ENCODE assay signal across 10 cellular contexts in the genomic region with DNA sequence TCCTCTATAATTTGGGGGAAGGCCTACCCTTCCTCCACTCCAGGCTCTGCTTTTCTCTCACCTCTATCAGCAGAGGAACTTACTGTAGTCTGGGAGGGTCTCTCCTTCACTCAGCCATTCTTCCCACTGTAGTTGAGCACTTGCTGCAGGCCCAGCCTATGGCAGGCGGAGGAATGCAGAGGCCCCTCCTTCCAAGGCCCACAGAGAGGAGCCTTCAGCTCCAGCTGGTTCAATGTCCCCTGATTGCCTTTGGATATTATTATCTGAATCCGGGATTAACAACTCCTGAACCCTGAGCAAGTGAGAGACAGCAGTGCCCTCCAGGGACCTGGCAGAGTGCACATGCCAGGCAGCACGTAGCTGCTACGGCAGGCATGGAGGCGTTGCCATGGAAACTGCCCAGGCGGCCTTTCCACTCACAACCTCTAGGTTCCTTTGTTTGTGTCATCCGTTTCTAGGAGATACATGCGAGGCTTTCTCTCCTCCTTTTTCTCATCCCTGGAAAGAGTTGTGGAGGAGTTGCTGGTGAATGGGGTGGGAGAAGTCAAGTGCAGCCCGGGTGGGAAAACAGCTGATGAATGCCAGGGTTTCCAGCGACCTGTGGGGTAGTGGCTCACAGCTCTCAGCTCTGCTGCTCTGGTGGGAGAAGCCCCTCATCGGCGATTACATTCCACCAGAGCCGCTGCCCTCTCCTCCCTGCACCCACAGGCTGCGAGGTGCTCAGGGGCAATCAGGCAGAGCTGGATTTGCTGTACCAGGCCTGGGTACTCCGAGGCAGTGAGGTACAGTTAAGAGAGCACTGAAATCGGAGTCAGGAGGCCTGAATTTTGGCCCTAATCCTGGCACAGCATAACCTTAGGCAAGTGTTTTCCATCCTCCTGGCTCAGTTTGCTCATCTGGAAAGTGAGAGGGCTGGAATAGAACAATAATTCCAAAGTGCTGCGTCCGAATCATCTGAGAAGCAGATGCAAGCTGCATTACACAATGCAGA. TPM values are rescaled to one million over a fixed set of nuclear protein-coding genes. Genes with fewer than 3 reads are reported as not detected.
DNase-seq lines count a peak whose midpoint lies in the region; ATAC-seq, FAIRE-seq and TF ChIP-seq lines count a peak whose summit lies in the region.
"Had no signal": no experiment of that assay in that cellular context is flagged by ENCODE, and none has a peak within 500 bp of the region (broad histone marks: within the 10 kb centered on the region; RNA-seq: fewer than 3 reads in every experiment).

No MANE protein-coding gene starts in this region.

- H3K4me1 Mint-ChIP-seq in H9 = peaks cover 15 to 20% of the 10 kb centered on the region in 2 experiments

- H3K27ac ChIP-seq in A673 (ENCODE audit: low read depth, low read length, poor library complexity, severe bottlenecking) = no peak overlapping the region
- no peak overlapping the region for H3K27ac ChIP-seq in H9 (ENCODE audit: insufficient read length, low read depth, low read length)
- H3K27ac ChIP-seq in gastroesophageal sphincter = no peak overlapping the region
- no peak overlapping the region for H3K27ac ChIP-seq in transverse colon

- H2BK15ac ChIP-seq in H9 (ENCODE audit: low read depth, low read length) = no peak overlapping the region

- BruUV-seq in A673 (replicated peaks; lab: Mats Ljungman, UMichigan) = no TSS peak

- H3K27me3 Mint-ChIP-seq in H9 (ENCODE audit: low read depth) = peaks cover 4% of the 10 kb centered on the region

- H4K91ac ChIP-seq in H9 (ENCODE audit: insufficient read length, low read depth, low read length) = no peak overlapping the region

- H3K9me3 Mint-ChIP-seq in H9 = no peaks in the 10 kb centered on the region; a peak in 1 of 5 replicates

- no peak overlapping the region for H2BK12ac ChIP-seq in H9 (ENCODE audit: insufficient read length, low read depth, low read length)

- POLR2A ChIA-PET in A673 (lab: Charles Lee; ENCODE audit: low non-redundant PET) = no interaction called here

- H3K79me2 ChIP-seq in H9 (ENCODE audit: insufficient read depth, low read length) = no peaks in the 10 kb centered on the region

- in situ Hi-C loops in transverse colon (cut with MboI; ENCODE audit: low pct_ligation_motif_present in 1 of 4, low pct_unique_long_range_greater_than_20kb in 1 of 4, low sequenced_read_pairs in 3 of 4) = no loop called here

- peak overlapping the region; percentile 5 for H2AFZ ChIP-seq in H9 (ENCODE audit: low read length)

- H3K36me3 ChIP-seq in A673 (ENCODE audit: insufficient read depth, low read length, poor library complexity, severe bottlenecking) (no peaks in the 10 kb centered on the region), gastroesophageal sphincter (no peaks in the 10 kb centered on the region), transverse colon (no peaks in the 10 kb centered on the region)

- TF ChIP-seq EP300 in gastroesophageal sphincter (IDR thresholded peaks at IDR 0.05) (no peak), transverse colon (IDR thresholded peaks at IDR 0.05; ENCODE audit: low read depth) (no peak)

- H2BK5ac ChIP-seq in H9 (ENCODE audit: insufficient read length, low read length) = no peak overlapping the region

- peak overlapping the region; percentile 54 to 60; a peak in 4 of 5 replicates for H3K4me3 Mint-ChIP-seq in H9

- no peaks in the 10 kb centered on the region for H3K79me1 ChIP-seq in H9 (ENCODE audit: insufficient read depth, low read depth, low read length, poor library complexity, severe bottlenecking)

- peak overlapping the region; percentile 14 for H3K4me2 ChIP-seq in H9 (ENCODE audit: insufficient read depth, insufficient read length, low read length)

- DNase-seq in A673 (ENCODE audit: low spot score) = peak; percentile 35
- DNase-seq in H9 = peak; percentile 90
- peak; percentile 69 for DNase-seq in NCI-H69 (lab: John Stamatoyannopoulos, UW)
- no peak for DNase-seq in transverse colon
- no peak for DNase-seq in GM12891 (ENCODE audit: insufficient read length, low spot score)
- DNase-seq in midbrain (lab: John Stamatoyannopoulos, UW) = no peak
- DNase-seq: activated gamma-delta T cell treated with Interleukin-2 at 50 U/mL for 16 hours, GOT3 had no signal

- CTCF ChIA-PET in A673 (lab: Charles Lee) = interaction anchor here (0.6 kb wide), 1 partner anchor 11 kb away, joined by 6 read pairs; no protein-coding TSS in a partner anchor

- no peaks in the 10 kb centered on the region for H3K27me3 ChIP-seq in A673 (replicated peaks; ENCODE audit: insufficient read depth, low read depth, low read length, poor library complexity)
- H3K27me3 ChIP-seq in H9 (ENCODE audit: insufficient read depth, low read length) = no peaks in the 10 kb centered on the region
- no peaks in the 10 kb centered on the region for H3K27me3 ChIP-seq in gastroesophageal sphincter
- no peaks in the 10 kb centered on the region for H3K27me3 ChIP-seq in transverse colon

- no peaks in the 10 kb centered on the region; a peak in 1 of 7 replicates for H3K36me3 Mint-ChIP-seq in H9 (ENCODE audit: insufficient read depth in 1 of 3, low read depth in 3 of 3)

- H3K9ac ChIP-seq in H9 (ENCODE audit: extremely low read depth, insufficient read length, low read length) = no peak overlapping the region

- H4K20me1 ChIP-seq in H9 (ENCODE audit: control insufficient read depth, insufficient read depth, insufficient read length) = no peaks in the 10 kb centered on the region

- H3K4me3 ChIP-seq in A673 (ENCODE audit: low read depth, low read length, poor library complexity, severe bottlenecking) (no peak overlapping the region), gastroesophageal sphincter (no peak overlapping the region), transverse colon (no peak overlapping the region)

- H3K23me2 ChIP-seq in H9 (ENCODE audit: insufficient read length, low read depth, low read length, poor library complexity, severe bottlenecking) = no peaks in the 10 kb centered on the region

- H3K23ac ChIP-seq in H9 (ENCODE audit: insufficient read length, low read depth, low read length) = no peak overlapping the region

- H2BK20ac ChIP-seq in H9 (ENCODE audit: low read depth, low read length, poor library complexity, severe bottlenecking) = no peak overlapping the region

- no peak for FAIRE-seq in GM12891 (lab: Jason Lieb, UNC)

- no CpG with 5 or more reads among the region's 18 CpGs for WGBS in H9 (ENCODE audit: extremely low coverage, insufficient read length, low lambda C conversion rate)
- WGBS in gastroesophageal sphincter (ENCODE audit: low coverage in 1 of 2), 2 donors = 21 to 30% methylated on average over 7 to 10 of the region's 18 CpGs
- 68 to 70% methylated on average over 4 to 18 of the region's 18 CpGs for WGBS in transverse colon (ENCODE audit: low coverage in 1 of 2), 2 donors

- no peak overlapping the region for H4K8ac ChIP-seq in H9 (replicated peaks; ENCODE audit: insufficient read length, low read depth, low read length)

- peak overlapping the region; percentile 89 for H3K18ac ChIP-seq in H9 (ENCODE audit: insufficient read length, low read depth, low read length)

- H3T11ph ChIP-seq in H9 (ENCODE audit: low read length) = no peak overlapping the region

- TF ChIP-seq CTCF in A673 (conservative IDR thresholded peaks at IDR 0.05; ENCODE audit: low read depth, low read length) (no peak), H9 (conservative IDR thresholded peaks at IDR 0.05) (no peak), gastroesophageal sphincter (IDR thresholded peaks at IDR 0.05) (no peak), transverse colon (IDR thresholded peaks at IDR 0.05) (no peak)

- H4K5ac ChIP-seq in H9 (ENCODE audit: insufficient read length, low read depth, low read length) = no peak overlapping the region

- H3K9me3 ChIP-seq in A673 (ENCODE audit: low read depth, low read length, poor library complexity, severe bottlenecking) = no peaks in the 10 kb centered on the region
- no peaks in the 10 kb centered on the region for H3K9me3 ChIP-seq in H9 (ENCODE audit: control insufficient read depth, low read depth, low read length)
- H3K9me3 ChIP-seq in gastroesophageal sphincter = no peaks in the 10 kb centered on the region
- H3K9me3 ChIP-seq in transverse colon = no peaks in the 10 kb centered on the region

- H2BK120ac ChIP-seq in H9 (ENCODE audit: low read depth, low read length, poor library complexity, severe bottlenecking) = peak overlapping the region; percentile 70

- ATAC-seq in gastroesophageal sphincter (peak; percentile 51), HG03039 (IDR thresholded peaks at IDR 0.05; ENCODE audit: unreplicated experiment) (no peak)

- peak overlapping the region; percentile 82; the same call in 1 of the 2 replicates for H3K14ac ChIP-seq in H9 (ENCODE audit: insufficient read depth, low read length)

- no peak overlapping the region for H2AK5ac ChIP-seq in H9 (ENCODE audit: insufficient read length, low read length)

- peak overlapping the region in 2 of 3 experiments; percentile 46 to 93; a peak in 4 of 7 replicates for H3K27ac Mint-ChIP-seq in H9

- H3K56ac ChIP-seq in H9 (ENCODE audit: insufficient read length, low read depth, low read length) = no peak overlapping the region

- no peaks in the 10 kb centered on the region for H3K4me1 ChIP-seq in A673 (ENCODE audit: insufficient read depth, low read length, poor library complexity, severe bottlenecking)
- 0 out of 2 replicates have a peak, but pooled peaks cover 3% of the 10 kb centered on the region for H3K4me1 ChIP-seq in H9 (ENCODE audit: insufficient read depth, low read length)
- peaks cover 0 to 14% (median 0%) of the 10 kb centered on the region in 3 donors for H3K4me1 ChIP-seq in gastroesophageal sphincter
- peaks cover 0 to 6% (median 0%) of the 10 kb centered on the region in 4 donors for H3K4me1 ChIP-seq in transverse colon

- intact Hi-C loops in A673 (cut with micrococcal nuclease; ENCODE audit: unreplicated experiment) (no loop called here), transverse colon (cut with DNase I; ENCODE audit: low total_unique reads) (no loop called here)

- no peak overlapping the region; the same call in 1 of the 2 replicates for H3K4ac ChIP-seq in H9 (ENCODE audit: low read depth, low read length)

- TF ChIP-seq POLR2A in gastroesophageal sphincter (IDR thresholded peaks at IDR 0.05) (no peak), transverse colon (IDR thresholded peaks at IDR 0.05) (no peak), GM12891 (IDR thresholded peaks at IDR 0.05; ENCODE audit: low read depth, low read length) (no peak)

TF ChIP-seq in GM12891, 5 proteins besides CTCF, POLR2A, EP300 and RAD21:
- TF ChIP-seq TAF1 (IDR thresholded peaks at IDR 0.05; ENCODE audit: low read depth, low read length) (no peak), SPI1 (IDR thresholded peaks at IDR 0.05; ENCODE audit: low read depth, low read length) (no peak), POLR2AphosphoS5 (IDR thresholded peaks at IDR 0.05; ENCODE audit: low read depth, low read length) (no peak), PAX5 (IDR thresholded peaks at IDR 0.05; ENCODE audit: insufficient read depth, low read length, severe bottlenecking) (no peak), POU2F2 (IDR thresholded peaks at IDR 0.05; ENCODE audit: low read depth, low read length) (no peak)

RNA-seq across cellular contexts. Expression of gene HK2, which starts 55.3 kb away (rescaled TPM):
- total RNA-seq in A673 (2021) (40.1 and 42.6 TPM in 2 replicates), H9 (2021) (51.3 and 54.3 TPM in 2 replicates), gastroesophageal sphincter (1 to 10 TPM in 3 of 4 donors, under 1 TPM in 1; 0.82 to 6.1 (median 2.1) TPM), transverse colon (100 to 1,000 TPM; 104 to 175 (median 131) TPM)
- 35.6 TPM for polyA plus RNA-seq in GM12891 (2012; ENCODE audit: low read depth, missing spikeins)

Comparison
In these comparisons a context has a peak if more than half of its experiments do, and no peak if none do; other contexts are left out.
1. DNase-seq: peak in A673 (single experiment), H9 (single experiment) and NCI-H69 (single experiment); none in transverse colon (single experiment), GM12891 (single experiment) and midbrain (single experiment).